ENCODE assay signal across 8 cellular contexts in the genomic region with DNA sequence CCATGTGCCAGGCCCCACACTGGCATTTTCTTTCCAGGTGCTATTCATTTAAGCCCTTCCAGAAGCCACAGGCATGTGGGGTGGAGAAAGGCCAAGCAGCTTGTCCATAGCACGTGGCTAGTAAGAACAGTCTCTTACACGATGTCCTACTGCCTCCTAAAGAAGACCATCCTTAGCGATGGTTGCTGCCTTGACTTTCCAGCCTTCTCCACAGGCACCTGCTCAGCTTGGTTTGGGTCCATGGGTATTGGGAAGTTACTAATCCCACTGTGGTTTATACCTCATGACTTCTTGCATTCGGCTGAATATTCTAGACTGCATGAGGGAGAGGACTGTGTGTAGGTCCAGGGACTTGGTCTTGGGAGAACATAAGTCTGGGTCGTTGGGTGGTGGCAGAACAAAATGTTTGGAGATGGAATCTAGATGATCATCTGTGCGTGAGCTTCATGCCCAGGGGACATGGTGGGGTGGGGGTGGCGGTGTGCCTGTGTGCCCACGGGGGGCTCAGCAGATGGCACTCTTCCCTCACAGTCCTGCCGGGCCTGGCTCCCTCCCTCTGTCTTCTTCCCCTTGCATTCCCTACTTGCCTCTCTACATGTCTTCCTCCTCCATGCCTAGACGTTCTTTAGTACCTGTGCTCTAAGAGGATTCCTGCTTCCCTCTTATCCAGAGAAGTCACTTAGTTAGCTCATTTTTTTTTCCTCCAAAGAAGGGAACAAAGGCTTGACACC. TPM values are rescaled to one million over a fixed set of nuclear protein-coding genes. Genes with fewer than 3 reads are reported as not detected.
DNase-seq lines count a peak whose midpoint lies in the region; ATAC-seq, FAIRE-seq and TF ChIP-seq lines count a peak whose summit lies in the region.

No MANE protein-coding gene starts in this region.

- no peaks in the 10 kb centered on the region for H3K36me3 Mint-ChIP-seq in naive thymus-derived CD8-positive, alpha-beta T cell

- no peak for TF ChIP-seq EP300 in K562 (IDR thresholded peaks at IDR 0.05; ENCODE audit: low read length)

- POLR2A ChIA-PET in K562 (lab: Yijun Ruan, JAX) = interaction anchor here (0.8 to 1.3 kb wide), 3 partner anchors 14 to 140 kb away, joined by 3 to 4 read pairs (median 3); no protein-coding TSS in a partner anchor
- POLR2A ChIA-PET in naive thymus-derived CD8-positive, alpha-beta T cell (lab: Charles Lee) = interaction anchor here (1.0 to 1.8 kb wide), 4 partner anchors 71 to 200 kb away, joined by 3 to 6 read pairs (median 4); no protein-coding TSS in a partner anchor

- no peak overlapping the region for H3K9ac ChIP-seq in K562 (ENCODE audit: insufficient read depth in 1 of 2, low read depth in 2 of 2, low read length in 2 of 2)

- no peaks in the 10 kb centered on the region for H3K36me3 ChIP-seq in K562 (ENCODE audit: control insufficient read depth, insufficient read depth, low read length)

- FAIRE-seq in K562 (lab: Jason Lieb, UNC) = no peak

- H3K4me3 Mint-ChIP-seq in naive thymus-derived CD8-positive, alpha-beta T cell = peak overlapping the region in 1 of 10 donors; percentile 2

- H3K9me3 ChIP-seq in K562 (replicated peaks; ENCODE audit: control insufficient read depth, insufficient read depth, low read depth, low read length) = no peaks in the 10 kb centered on the region

- peak overlapping the region in 3 of 10 donors; percentile 23 to 57 (median 46) for H3K27ac Mint-ChIP-seq in naive thymus-derived CD8-positive, alpha-beta T cell

- CTCF ChIA-PET in K562 (lab: Yijun Ruan, JAX; ENCODE audit: low intra/inter-chr PET ratio) = no interaction called here

- TF ChIP-seq POLR2A in K562 (conservative IDR thresholded peaks at IDR 0.05) = no peak

- H3K4me3 ChIP-seq in K562 = no peak overlapping the region

- no peaks in the 10 kb centered on the region for H4K20me1 ChIP-seq in K562 (replicated peaks; ENCODE audit: control insufficient read depth, insufficient read depth, low read length)

- no peak overlapping the region for H2AFZ ChIP-seq in K562 (ENCODE audit: low read depth, low read length)

- DNase-seq in NCI-H345 (lab: John Stamatoyannopoulos, UW) = peak; percentile 9
- no peak for DNase-seq in NCI-H345 treated with DMSO at 0.1 percent for 48 hours (lab: John Stamatoyannopoulos, UW; ENCODE audit: unreplicated experiment)
- peak; percentile 85 for DNase-seq in NCI-H2171 (lab: John Stamatoyannopoulos, UW)
- DNase-seq in K562 (ENCODE audit: extremely low read depth in 1 of 4, low spot score in 3 of 4) = no peak
- DNase-seq in naive thymus-derived CD8-positive, alpha-beta T cell = peak in 9 of 10 donors; percentile 19 to 67 (median 28)
- DNase-seq in HuH-7.5 (ENCODE audit: low spot score) = no peak
- no peak for DNase-seq in activated CD4-positive, CD25-positive, alpha-beta regulatory T cell (lab: John Stamatoyannopoulos, UW)

- H3K27me3 Mint-ChIP-seq in naive thymus-derived CD8-positive, alpha-beta T cell = no peaks in the 10 kb centered on the region

- in situ Hi-C loops in K562 (cut with MboI) = no loop called here

- peaks cover 5 to 8% of the 10 kb centered on the region in 2 experiments; a peak in 4 of 5 replicates for H3K4me1 ChIP-seq in K562 (replicated peaks in 1 of 2; ENCODE audit: control insufficient read depth in 2 of 2, insufficient read depth in 2 of 2, low read length in 2 of 2)

- 71% methylated on average over 9 of the region's 10 CpGs for WGBS in K562 (ENCODE audit: insufficient coverage, low coverage, missing lambda C conversion rate)

- no peaks in the 10 kb centered on the region for H3K27me3 ChIP-seq in K562 (ENCODE audit: control insufficient read depth in 2 of 2, insufficient read depth in 2 of 2, low read length in 2 of 2)

- peak; percentile 22 to 50; a peak in 3 of 4 replicates for TF ChIP-seq RAD21 in K562 (CRISPR knock-in tag; conservative IDR thresholded peaks at IDR 0.05 in 1 of 2, IDR thresholded peaks at IDR 0.05 in 1 of 2)

- no peaks in the 10 kb centered on the region for H3K9me3 Mint-ChIP-seq in naive thymus-derived CD8-positive, alpha-beta T cell

- peak; percentile 16 to 23 (median 20); a peak in 1 of 6 replicates for TF ChIP-seq CTCF in K562 (IDR thresholded peaks at IDR 0.05 in 2 of 3, conservative IDR thresholded peaks at IDR 0.05 in 1 of 3; ENCODE audit: insufficient read depth in 2 of 3, low read depth in 1 of 3, low read length in 3 of 3)

- H3K27ac ChIP-seq in K562 (ENCODE audit: extremely low read depth, low read depth, low read length) = no peak overlapping the region

- intact Hi-C loops in K562 (cut with micrococcal nuclease) = loop anchor here (5.0 kb wide), 1 partner anchor 37 kb away; no protein-coding TSS in a partner anchor

- H3K79me2 ChIP-seq in K562 (ENCODE audit: control insufficient read depth, insufficient read depth, low read length) = no peaks in the 10 kb centered on the region

- H3K4me1 Mint-ChIP-seq in naive thymus-derived CD8-positive, alpha-beta T cell = peaks cover 22 to 59% (median 35%) of the 10 kb centered on the region in 4 donors

- no TSS peak for BruUV-seq in K562 (replicated peaks; lab: Mats Ljungman, UMichigan)

- ATAC-seq in K562 (peak; percentile 59; the same call in 2 of the 3 replicates), GM18511 (IDR thresholded peaks at IDR 0.05; ENCODE audit: unreplicated experiment) (no peak)
- ATAC-seq in naive thymus-derived CD8-positive, alpha-beta T cell = peak; percentile 61 to 90

- H3K4me2 ChIP-seq in K562 (ENCODE audit: insufficient read depth, low read length) = no peak overlapping the region

- H3K9me1 ChIP-seq in K562 (ENCODE audit: control insufficient read depth, insufficient read depth, low read length) = no peaks in the 10 kb centered on the region

TF ChIP-seq in K562, 482 proteins besides CTCF, POLR2A, EP300 and RAD21:
- TF ChIP-seq SRF (CRISPR knock-in tag; IDR thresholded peaks at IDR 0.05) = no peak
- TF ChIP-seq, protein P1, sequence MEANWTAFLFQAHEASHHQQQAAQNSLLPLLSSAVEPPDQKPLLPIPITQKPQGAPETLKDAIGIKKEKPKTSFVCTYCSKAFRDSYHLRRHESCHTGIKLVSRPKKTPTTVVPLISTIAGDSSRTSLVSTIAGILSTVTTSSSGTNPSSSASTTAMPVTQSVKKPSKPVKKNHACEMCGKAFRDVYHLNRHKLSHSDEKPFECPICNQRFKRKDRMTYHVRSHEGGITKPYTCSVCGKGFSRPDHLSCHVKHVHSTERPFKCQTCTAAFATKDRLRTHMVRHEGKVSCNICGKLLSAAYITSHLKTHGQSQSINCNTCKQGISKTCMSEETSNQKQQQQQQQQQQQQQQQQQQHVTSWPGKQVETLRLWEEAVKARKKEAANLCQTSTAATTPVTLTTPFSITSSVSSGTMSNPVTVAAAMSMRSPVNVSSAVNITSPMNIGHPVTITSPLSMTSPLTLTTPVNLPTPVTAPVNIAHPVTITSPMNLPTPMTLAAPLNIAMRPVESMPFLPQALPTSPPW (CRISPR knock-in tag; IDR thresholded peaks at IDR 0.05) = 0 out of 2 replicates have a peak, but pooled peaks have one; percentile 22

RNA-seq across cellular contexts. Expression of gene NINJ2, which starts 49.1 kb away (rescaled TPM):
- 1.9 and 2.7 TPM in 2 replicates for total RNA-seq in K562 (2011; cell fraction: chromatin; rRNA removed; ENCODE audit: low replicate concordance)
- total RNA-seq in K562 (2011; cell fraction: nucleolus; rRNA removed) = 2.0 and 2.1 TPM in 2 replicates
- total RNA-seq in K562 (2011; cell fraction: nucleoplasm; rRNA removed) = 1.5 TPM in 2 replicates
- total RNA-seq in K562 (2014; rRNA removed) (3.6 and 4.5 TPM in 2 replicates), K562 (2014; rRNA removed; fragmentation: Illumina TruSeq; extraction: Trizol) (1.7 and 3.3 TPM in 2 replicates), K562 (2015; rRNA removed; fragmentation: Illumina TruSeq; extraction: Trizol) (4.0 and 4.9 TPM in 2 replicates), K562 (2021) (2.3 and 2.6 TPM in 2 replicates)
- polyA plus RNA-seq in K562 (2011; rRNA removed) (3.6 and 5.3 TPM in 2 replicates), K562 (2014; fragmentation: Illumina TruSeq; extraction: Trizol) (6.5 and 7.3 TPM in 2 replicates), K562 (2014; fragmentation: Nextera tagmentation; extraction: Ambion mirVana) (10 to 100 TPM; 10.6 to 16.0 TPM), K562 (2014; rRNA removed) (4.3 and 4.8 TPM in 2 replicates)
- polyA plus RNA-seq in K562 (2011; cell fraction: cytosol; rRNA removed) = 13.1 and 19.4 TPM in 2 replicates
- 4.1 and 4.4 TPM in 2 replicates for polyA plus RNA-seq in K562 (2011; cell fraction: nucleus; rRNA removed)
- polyA plus RNA-seq in K562 (2012) = 5.8 and 7.2 TPM in 2 replicates
- 5.5 and 8.4 TPM in 2 replicates for polyA minus RNA-seq in K562 (2011; rRNA and poly(A)+ RNA removed)
- polyA minus RNA-seq in K562 (2011; cell fraction: cytosol; rRNA and poly(A)+ RNA removed) = 2.9 and 3.7 TPM in 2 replicates
- 0.81 and 2.6 TPM in 2 replicates for polyA minus RNA-seq in K562 (2011; cell fraction: nucleus; rRNA and poly(A)+ RNA removed)
- 1 to 10 TPM in 1 of 2 experiments, under 1 TPM in 1; 0.85 to 1.4 TPM for total RNA-seq in naive thymus-derived CD8-positive, alpha-beta T cell
- polyA plus RNA-seq in naive thymus-derived CD8-positive, alpha-beta T cell = 1 to 10 TPM; 3.9 to 5.1 (median 4.0) TPM

Comparison
In these comparisons a context has a peak if more than half of its experiments do, and no peak if none do; other contexts are left out.
1. DNase-seq: peak in NCI-H345 (single experiment), NCI-H2171 (single experiment) and naive thymus-derived CD8-positive, alpha-beta T cell (9 of 10); none in NCI-H345 treated with DMSO at 0.1 percent for 48 hours (single experiment), K562 (0 of 4), HuH-7.5 (single experiment) and activated CD4-positive, CD25-positive, alpha-beta regulatory T cell (0 of 4).